8 cellular contexts compared by ENCODE assay signal in the genomic region with DNA sequence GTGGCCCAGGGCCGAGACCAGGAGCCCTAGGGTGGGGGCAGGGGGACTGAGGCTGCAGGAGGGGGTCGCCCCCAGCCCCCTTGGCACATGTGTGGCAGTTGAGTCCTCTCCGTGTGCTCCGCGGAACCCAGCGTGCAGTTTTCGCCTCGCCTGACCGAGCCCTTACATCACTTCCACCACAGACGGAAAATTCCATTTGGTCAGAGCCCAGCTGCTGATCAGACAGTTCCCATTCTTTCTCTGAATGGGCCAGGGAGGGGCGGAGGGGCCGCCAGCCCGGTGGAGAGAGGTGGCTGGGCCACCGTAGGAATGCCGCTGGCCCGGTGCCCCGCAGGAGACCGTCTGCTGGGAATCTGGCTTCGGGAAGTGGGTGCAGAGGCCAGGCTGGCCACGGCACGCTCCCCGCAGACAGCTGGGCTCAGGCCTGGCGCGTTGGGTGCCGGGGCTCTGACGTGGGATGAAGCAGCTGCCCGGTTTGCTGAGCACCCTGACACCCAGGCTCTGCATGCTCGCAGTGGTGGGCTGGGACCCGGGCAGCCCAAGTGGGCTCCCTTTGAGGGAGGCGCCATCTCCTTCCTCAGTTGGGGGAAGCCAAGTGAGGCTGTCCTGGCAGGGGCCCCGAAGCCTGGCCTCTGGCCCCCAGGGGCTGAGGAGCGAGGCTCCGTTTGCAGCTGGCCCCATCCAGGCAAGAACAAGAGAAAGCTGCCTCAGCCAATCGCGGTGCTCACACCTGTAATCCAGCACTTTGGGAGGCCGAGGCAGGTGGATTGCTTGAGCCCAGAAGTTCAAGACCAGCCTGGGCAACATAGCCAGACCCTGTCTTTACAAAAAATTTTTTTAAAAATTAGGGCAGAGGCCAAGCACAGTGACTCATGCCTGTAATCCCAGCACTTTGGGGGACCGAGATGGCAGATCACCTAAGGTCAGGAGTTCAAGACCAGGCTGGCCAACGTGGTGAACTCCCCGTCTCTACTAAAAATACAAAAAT. TPM values are rescaled to one million over a fixed set of nuclear protein-coding genes. Genes with fewer than 3 reads are reported as not detected.
A peak's percentile ranks its signal among the peaks of the same experiment; 100 is the strongest.
DNase-seq lines count a peak whose midpoint lies in the region; ATAC-seq and TF ChIP-seq lines count a peak whose summit lies in the region.

No MANE protein-coding gene starts in this region.

- intact Hi-C loops in dendritic cell treated with granulocyte-macrophage colony-stimulating factor and Interleukin-4, amounts not matched to agents 40 ng/mL and 50 ng/mL, for 4 days (cut with micrococcal nuclease), result loop anchor here (5.0 kb wide), 1 partner anchor 84 kb away; the partner anchor contains the start of genes BRAT1 and IQCE

- peak; percentile 53 for ATAC-seq in GM19395 (IDR thresholded peaks at IDR 0.05; ENCODE audit: unreplicated experiment)
- peak; percentile 58 for ATAC-seq in left lobe of liver

- H3K27me3 Mint-ChIP-seq in dendritic cell treated with granulocyte-macrophage colony-stimulating factor and Interleukin-4, amounts not matched to agents 40 ng/mL and 50 ng/mL, for 4 days, result no peaks in the 10 kb centered on the region

- peak; percentile 42 for DNase-seq in NOMO-1 treated with dmso at 0.1 percent for 144 hours (lab: John Stamatoyannopoulos, UW; ENCODE audit: unreplicated experiment)
- DNase-seq in left lobe of liver (ENCODE audit: low spot score), result peak; percentile 96
- no peak for DNase-seq in HT-29 (ENCODE audit: low spot score)
- DNase-seq in NCI-H82 (lab: John Stamatoyannopoulos, UW), result no peak
- DNase-seq in HEK293T (ENCODE audit: extremely low spot score), result no peak

- no peaks in the 10 kb centered on the region for H3K27me3 ChIP-seq in stomach smooth muscle (ENCODE audit: control insufficient read depth in 1 of 2, insufficient read depth in 2 of 2, low read length in 2 of 2)

- H3K9ac ChIP-seq in stomach smooth muscle (ENCODE audit: low read length in 2 of 2), result peak overlapping the region; percentile 41 to 42

- peak overlapping the region; percentile 67 for H3K4me3 Mint-ChIP-seq in dendritic cell treated with granulocyte-macrophage colony-stimulating factor and Interleukin-4, amounts not matched to agents 40 ng/mL and 50 ng/mL, for 4 days

- no peaks in the 10 kb centered on the region for H3K36me3 ChIP-seq in stomach smooth muscle (ENCODE audit: control insufficient read depth in 2 of 2, insufficient read depth in 2 of 2, low read length in 2 of 2)

- H3K9me3 Mint-ChIP-seq in dendritic cell treated with granulocyte-macrophage colony-stimulating factor and Interleukin-4, amounts not matched to agents 40 ng/mL and 50 ng/mL, for 4 days, result no peaks in the 10 kb centered on the region

- peak overlapping the region; percentile 41 for H3K27ac ChIP-seq in stomach smooth muscle (ENCODE audit: low read length)

- CTCF ChIA-PET in HEK293T (lab: Yijun Ruan, JAX), result interaction anchor here (1.9 kb wide), 1 partner anchor 9 kb away, joined by 9 read pairs; no protein-coding TSS in a partner anchor

- peak overlapping the region; percentile 46 to 64 for H3K4me3 ChIP-seq in stomach smooth muscle (ENCODE audit: low read length in 2 of 2)

- peaks cover 89% of the 10 kb centered on the region for H3K4me1 Mint-ChIP-seq in dendritic cell treated with granulocyte-macrophage colony-stimulating factor and Interleukin-4, amounts not matched to agents 40 ng/mL and 50 ng/mL, for 4 days (ENCODE audit: low read depth)

- H3K4me1 ChIP-seq in stomach smooth muscle (ENCODE audit: control insufficient read depth, insufficient read depth, low read length), result peaks cover 55% of the 10 kb centered on the region

- peak overlapping the region; percentile 100 for H3K27ac Mint-ChIP-seq in dendritic cell treated with granulocyte-macrophage colony-stimulating factor and Interleukin-4, amounts not matched to agents 40 ng/mL and 50 ng/mL, for 4 days

- peaks cover 93% of the 10 kb centered on the region for H3K36me3 Mint-ChIP-seq in dendritic cell treated with granulocyte-macrophage colony-stimulating factor and Interleukin-4, amounts not matched to agents 40 ng/mL and 50 ng/mL, for 4 days (ENCODE audit: low read depth)

- POLR2A ChIA-PET in HEK293T (lab: Yijun Ruan, JAX), result no interaction called here

- no peaks in the 10 kb centered on the region for H3K9me3 ChIP-seq in stomach smooth muscle (ENCODE audit: control insufficient read depth in 2 of 2, low read length in 2 of 2)

TF ChIP-seq in HEK293T, 16 proteins besides CTCF, POLR2A, EP300 and RAD21:
- TF ChIP-seq SP1 (IDR thresholded peaks at IDR 0.05) (no peak), PKNOX1 (IDR thresholded peaks at IDR 0.05) (no peak), ZNF384 (IDR thresholded peaks at IDR 0.05) (no peak), ELF4 (IDR thresholded peaks at IDR 0.05) (no peak), TARDBP (IDR thresholded peaks at IDR 0.05) (no peak), FOXM1 (IDR thresholded peaks at IDR 0.05; ENCODE audit: borderline replicate concordance) (no peak), SUZ12 (IDR thresholded peaks at IDR 0.05) (no peak), CTBP1 (IDR thresholded peaks at IDR 0.05; ENCODE audit: borderline replicate concordance) (no peak), FOXK2 (IDR thresholded peaks at IDR 0.05) (no peak), FOXA1 (IDR thresholded peaks at IDR 0.05) (no peak)
TF ChIP-seq in HEK293T: peak in this region for 0.

RNA-seq across cellular contexts. Expression of gene TTYH3, which starts 9.9 kb away (rescaled TPM):
- total RNA-seq in left lobe of liver, result 15.5 TPM
- total RNA-seq in HT-29 (2014; rRNA removed; shearing (Covaris generic)), result 34.5 and 37.1 TPM in 2 replicates

RNA-seq across cellular contexts. Expression of gene AMZ1, which starts 46.3 kb away (rescaled TPM):
- 0.83 TPM for total RNA-seq in left lobe of liver
- not detected in 2 replicates for total RNA-seq in HT-29 (2014; rRNA removed; shearing (Covaris generic))

Comparison
In these comparisons a context has a peak if more than half of its experiments do, and no peak if none do; other contexts are left out.
1. DNase-seq: peak in NOMO-1 treated with dmso at 0.1 percent for 144 hours (single experiment) and left lobe of liver (single experiment); none in HT-29 (single experiment), NCI-H82 (single experiment) and HEK293T (single experiment).